30 cellular contexts compared by ENCODE assay signal in genomic region chr9:93865716-93866115, GRCh38.
"Had no signal": no experiment of that assay in that cellular context is flagged by ENCODE, and none has a peak within 500 bp of the region (broad histone marks: within the 10 kb centered on the region; RNA-seq: fewer than 3 reads in every experiment).

No MANE protein-coding gene starts in this region.

- H3K27me3 ChIP-seq: ovary, right lobe of liver, testis, vagina had no signal

- H3K4me1 ChIP-seq: lower lobe of right lung, right lobe of liver, thyroid gland, transverse colon had no signal

- H3K36me3 Mint-ChIP-seq: naive thymus-derived CD8-positive, alpha-beta T cell had no signal

- DNase-seq: hippocampal formation; kidney glomerular epithelial cell; left cardiac atrium; left ventricle myocardium superior; lower lobe of right lung; mammary epithelial cell; mesenchymal stem cell; naive thymus-derived CD8-positive, alpha-beta T cell; occipital lobe; ovary; right lobe of liver; stimulated activated CD4-positive, alpha-beta T cell treated with anti-CD3 and anti-CD28 coated beads, Interleukin-1b, Interleukin-23, amount 100 ng/mL, for 48 hours; stimulated activated CD4-positive, alpha-beta T cell treated with anti-CD3 and anti-CD28 coated beads, Interleukin-2, amount 100 ng/mL, for 48 hours; stimulated activated CD4-positive, alpha-beta T cell treated with anti-CD3 and anti-CD28 coated beads, Interleukin-4, amount 100 ng/mL, for 4 hours; stimulated activated CD8-positive, alpha-beta memory T cell treated with anti-CD3 and anti-CD28 coated beads, Interleukin-4, amount 100 ng/mL, for 48 hours; stimulated activated naive CD4-positive, alpha-beta T cell; stomach; testis; thyroid gland; transverse colon had no signal

- H3K27ac ChIP-seq: lower lobe of right lung, neutrophil, ovary, right atrium auricular region, right lobe of liver, stomach, testis, thyroid gland, transverse colon, upper lobe of left lung, vagina had no signal

- H3K9me3 ChIP-seq: lower lobe of right lung, neutrophil, ovary, right atrium auricular region, right lobe of liver, stomach, testis, thyroid gland, transverse colon, upper lobe of left lung, vagina had no signal

- FAIRE-seq: keratinocyte had no signal

- H3K4me2 ChIP-seq: smooth muscle cell had no signal

- H3K9me3 Mint-ChIP-seq: nephron, neural crest cell had no signal

- H3K4me3 ChIP-seq: lower lobe of right lung, ovary, right atrium auricular region, right lobe of liver, smooth muscle cell, stomach, testis, thyroid gland, transverse colon, upper lobe of left lung, vagina had no signal

- ATAC-seq: left cardiac atrium; left lobe of liver; left ventricle myocardium superior; lower lobe of right lung; naive thymus-derived CD8-positive, alpha-beta T cell; right lobe of liver had no signal

- H3K4me3 Mint-ChIP-seq: naive thymus-derived CD8-positive, alpha-beta T cell; nephron; neural crest cell had no signal

- H3K36me3 ChIP-seq: lower lobe of right lung, neutrophil, ovary, right atrium auricular region, right lobe of liver, stomach, thyroid gland, transverse colon, upper lobe of left lung, vagina had no signal

- H3K27ac Mint-ChIP-seq: progenitor cell of endocrine pancreas had no signal
